8 cellular contexts compared by ENCODE assay signal in the genomic region with DNA sequence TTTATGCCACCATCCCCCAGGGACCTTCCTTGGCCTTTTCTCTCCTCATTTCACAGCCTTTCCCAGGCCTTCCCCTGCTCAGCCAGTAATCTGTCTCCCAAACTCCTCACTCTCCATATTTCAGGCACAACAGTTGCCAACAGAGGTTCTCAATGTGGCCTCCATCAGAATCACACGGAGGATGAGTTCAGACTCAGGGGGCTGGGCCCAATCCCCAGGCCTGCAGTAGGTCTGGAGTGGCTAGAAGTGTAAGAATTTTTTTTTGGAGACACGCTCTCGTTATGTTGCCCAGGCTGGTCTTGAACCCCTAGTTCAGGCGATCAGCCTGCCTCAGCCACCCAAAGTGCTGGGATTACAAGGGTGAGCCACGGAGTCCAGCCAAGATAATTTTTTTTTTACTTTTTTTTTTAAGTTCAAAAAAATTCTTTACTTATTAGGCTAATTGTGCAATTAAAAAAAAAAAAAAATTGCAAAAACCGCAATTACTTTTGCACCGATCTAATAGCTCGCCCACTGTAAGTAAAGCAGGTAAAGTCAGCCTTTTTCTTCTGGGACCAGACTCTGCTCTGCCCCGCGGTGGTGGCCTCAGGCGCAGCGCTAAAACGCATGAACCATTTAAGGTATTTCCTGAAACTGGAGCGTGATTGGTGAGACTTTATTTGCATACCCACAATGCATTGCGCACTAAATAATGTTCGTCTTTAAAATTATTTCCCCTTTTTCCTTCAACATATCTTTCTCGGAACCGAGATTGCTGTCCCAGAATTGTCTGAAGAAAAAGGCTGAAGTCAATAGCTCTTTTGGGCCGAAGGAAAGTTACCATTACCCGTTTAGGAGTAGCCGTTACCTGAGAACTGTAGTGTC. TPM values are rescaled to one million over a fixed set of nuclear protein-coding genes. Genes with fewer than 3 reads are reported as not detected.
DNase-seq lines count a peak whose midpoint lies in the region; ATAC-seq and TF ChIP-seq lines count a peak whose summit lies in the region.

No MANE protein-coding gene starts in this region.

- H3K36me3 Mint-ChIP-seq in natural killer cell treated with Interleukin-12 subunit alpha and Interleukin-12 subunit beta and Interleukin-15 and Interleukin-18, amount 100 ng/mL, for 72 hours: no peaks in the 10 kb centered on the region

- H3K27ac Mint-ChIP-seq in natural killer cell treated with Interleukin-12 subunit alpha and Interleukin-12 subunit beta and Interleukin-15 and Interleukin-18, amount 100 ng/mL, for 72 hours: peak overlapping the region; percentile 99 to 100

- no peaks in the 10 kb centered on the region for H3K9me3 Mint-ChIP-seq in natural killer cell treated with Interleukin-12 subunit alpha and Interleukin-12 subunit beta and Interleukin-15 and Interleukin-18, amount 100 ng/mL, for 72 hours

- no peaks in the 10 kb centered on the region for H3K27me3 ChIP-seq in H7 (ENCODE audit: control insufficient read depth, insufficient read depth, low read length)
- H3K27me3 ChIP-seq in Loucy (ENCODE audit: insufficient read depth, low read length, poor library complexity, severe bottlenecking): no peaks in the 10 kb centered on the region
- H3K27me3 ChIP-seq in RWPE2 (ENCODE audit: insufficient read depth, poor library complexity, severe bottlenecking): no peaks in the 10 kb centered on the region

- H3K4me1 ChIP-seq in Loucy (ENCODE audit: insufficient read depth, low read length, poor library complexity, severe bottlenecking) (peaks cover 4% of the 10 kb centered on the region), RWPE2 (ENCODE audit: insufficient read depth, poor library complexity, severe bottlenecking) (no peaks in the 10 kb centered on the region)

- H3K4me3 ChIP-seq in H7 (ENCODE audit: insufficient read depth, low read depth, low read length): no peak overlapping the region
- H3K4me3 ChIP-seq in Loucy (ENCODE audit: low read length, poor library complexity, severe bottlenecking): peak overlapping the region; percentile 77
- no peak overlapping the region for H3K4me3 ChIP-seq in RWPE2 (ENCODE audit: severe bottlenecking)
- peak overlapping the region; percentile 23 for H3K4me3 ChIP-seq in fibroblast of pulmonary artery (replicated peaks; ENCODE audit: low read depth, low read length)

- peaks cover 16% of the 10 kb centered on the region for H3F3A ChIP-seq in Loucy (ENCODE audit: low read depth)

- H3K4me1 Mint-ChIP-seq in natural killer cell treated with Interleukin-12 subunit alpha and Interleukin-12 subunit beta and Interleukin-15 and Interleukin-18, amount 100 ng/mL, for 72 hours (ENCODE audit: low read depth in 2 of 2): peaks cover 21 to 32% of the 10 kb centered on the region in 2 donors

- H3K27ac ChIP-seq in RWPE2 (ENCODE audit: poor library complexity, severe bottlenecking): peak overlapping the region; percentile 90

- H3K4me2 ChIP-seq in Loucy (ENCODE audit: low read depth, low read length, poor library complexity, severe bottlenecking): peak overlapping the region; percentile 28

- TF ChIP-seq CTCF in Loucy (conservative IDR thresholded peaks at IDR 0.05; ENCODE audit: low read length) (peak; percentile 72), RWPE2 (IDR thresholded peaks at IDR 0.05; ENCODE audit: poor library complexity, severe bottlenecking) (peak; percentile 91), fibroblast of pulmonary artery (IDR thresholded peaks at IDR 0.05; ENCODE audit: low read length, missing control alignments) (peak; percentile 87)

- DNase-seq in Daoy (ENCODE audit: low read depth): peak; percentile 95
- DNase-seq in H7: peak; percentile 88
- no peak for DNase-seq in RWPE2 (ENCODE audit: low spot score)
- peak; percentile 82 for DNase-seq in activated effector memory CD4-positive, alpha-beta T cell treated with Interleukin-2 at 50 U/mL for 16 hours
- peak; percentile 97 for DNase-seq in fibroblast of pulmonary artery (ENCODE audit: low read depth)
- DNase-seq in natural killer cell treated with Interleukin-12 subunit alpha and Interleukin-12 subunit beta and Interleukin-15 and Interleukin-18, amount 100 ng/mL, for 72 hours (ENCODE audit: low spot score): peak; percentile 89
- peak; percentile 78 to 99 (median 92) for DNase-seq in stimulated activated naive CD4-positive, alpha-beta T cell (lab: John Stamatoyannopoulos, UW)

- H3K27me3 Mint-ChIP-seq in natural killer cell treated with Interleukin-12 subunit alpha and Interleukin-12 subunit beta and Interleukin-15 and Interleukin-18, amount 100 ng/mL, for 72 hours: no peaks in the 10 kb centered on the region

- peak overlapping the region; percentile 90 for H3K4me3 Mint-ChIP-seq in natural killer cell treated with Interleukin-12 subunit alpha and Interleukin-12 subunit beta and Interleukin-15 and Interleukin-18, amount 100 ng/mL, for 72 hours

- ATAC-seq in RWPE2 (ENCODE audit: low read depth): peak; percentile 51
- peak; percentile 53 to 61 for ATAC-seq in natural killer cell treated with Interleukin-12 subunit alpha and Interleukin-12 subunit beta and Interleukin-15 and Interleukin-18, amount 100 ng/mL, for 72 hours

- no peaks in the 10 kb centered on the region for H3K9me3 ChIP-seq in Loucy (ENCODE audit: insufficient read depth, low read depth, low read length)
- H3K9me3 ChIP-seq in RWPE2 (ENCODE audit: severe bottlenecking): no peaks in the 10 kb centered on the region

- peak overlapping the region; percentile 92 for H3K9ac ChIP-seq in Loucy (ENCODE audit: low read depth, low read length, poor library complexity, severe bottlenecking)

- no peaks in the 10 kb centered on the region for H3K9me2 ChIP-seq in Loucy (replicated peaks; ENCODE audit: low read depth, low read length)

- no peaks in the 10 kb centered on the region for H3K36me3 ChIP-seq in H7 (replicated peaks; ENCODE audit: control insufficient read depth, insufficient read depth, low read length)
- H3K36me3 ChIP-seq in Loucy (ENCODE audit: insufficient read depth, low read length): no peaks in the 10 kb centered on the region
- H3K36me3 ChIP-seq in RWPE2 (ENCODE audit: low read depth): no peaks in the 10 kb centered on the region

- no peaks in the 10 kb centered on the region for H4K20me1 ChIP-seq in Loucy (ENCODE audit: insufficient read depth, low read length, poor library complexity, severe bottlenecking)

- H2AFZ ChIP-seq in Loucy (ENCODE audit: low read length): no peak overlapping the region; the same call in 1 of the 2 replicates

- no peaks in the 10 kb centered on the region for H3K79me2 ChIP-seq in Loucy (ENCODE audit: insufficient read depth, low read length)

RNA-seq across cellular contexts. Expression of a gene that starts 18.7 kb away (rescaled TPM):
- 67.3 and 87.1 TPM in 2 replicates for total RNA-seq in Daoy (2014; rRNA removed; shearing (Covaris generic))
- total RNA-seq in H7 (2014; rRNA removed; shearing (Covaris generic)): 105 and 113 TPM in 2 replicates
- total RNA-seq in natural killer cell treated with Interleukin-12 subunit alpha and Interleukin-12 subunit beta and Interleukin-15 and Interleukin-18, amount 100 ng/mL, for 72 hours: 10 to 100 TPM; 50.5 to 59.8 TPM

RNA-seq across cellular contexts. Expression of a gene that starts 27.0 kb away (rescaled TPM):
- total RNA-seq in Daoy (2014; rRNA removed; shearing (Covaris generic)): 88.1 and 107 TPM in 2 replicates
- total RNA-seq in H7 (2014; rRNA removed; shearing (Covaris generic)): 90.7 and 103 TPM in 2 replicates
- total RNA-seq in natural killer cell treated with Interleukin-12 subunit alpha and Interleukin-12 subunit beta and Interleukin-15 and Interleukin-18, amount 100 ng/mL, for 72 hours: 10 to 100 TPM; 50.7 to 72.4 TPM

RNA-seq across cellular contexts. Expression of a gene that starts 48.8 kb away (rescaled TPM):
- total RNA-seq in Daoy (2014; rRNA removed; shearing (Covaris generic)): 38.6 and 78.9 TPM in 2 replicates
- total RNA-seq in H7 (2014; rRNA removed; shearing (Covaris generic)): 1.5 and 20.3 TPM in 2 replicates
- not detected for total RNA-seq in natural killer cell treated with Interleukin-12 subunit alpha and Interleukin-12 subunit beta and Interleukin-15 and Interleukin-18, amount 100 ng/mL, for 72 hours

RNA-seq across cellular contexts. Expression of a gene that starts 59.9 kb away (rescaled TPM):
- not detected in 2 replicates for total RNA-seq in Daoy (2014; rRNA removed; shearing (Covaris generic))
- total RNA-seq in H7 (2014; rRNA removed; shearing (Covaris generic)): 0.85 TPM in 1 of 2 replicates, not detected in the other
- not detected for total RNA-seq in natural killer cell treated with Interleukin-12 subunit alpha and Interleukin-12 subunit beta and Interleukin-15 and Interleukin-18, amount 100 ng/mL, for 72 hours

Comparison
In these comparisons a context has a peak if more than half of its experiments do, and no peak if none do; other contexts are left out.
1. H3K4me3 ChIP-seq: peak in Loucy (single experiment) and fibroblast of pulmonary artery (single experiment); none in H7 (single experiment) and RWPE2 (single experiment).
2. Peak in every context shown above with its lines, with median percentiles within 50 percentile points of each other: CTCF ChIP-seq.